ENCODE assay signal across 27 cellular contexts in the genomic region with DNA sequence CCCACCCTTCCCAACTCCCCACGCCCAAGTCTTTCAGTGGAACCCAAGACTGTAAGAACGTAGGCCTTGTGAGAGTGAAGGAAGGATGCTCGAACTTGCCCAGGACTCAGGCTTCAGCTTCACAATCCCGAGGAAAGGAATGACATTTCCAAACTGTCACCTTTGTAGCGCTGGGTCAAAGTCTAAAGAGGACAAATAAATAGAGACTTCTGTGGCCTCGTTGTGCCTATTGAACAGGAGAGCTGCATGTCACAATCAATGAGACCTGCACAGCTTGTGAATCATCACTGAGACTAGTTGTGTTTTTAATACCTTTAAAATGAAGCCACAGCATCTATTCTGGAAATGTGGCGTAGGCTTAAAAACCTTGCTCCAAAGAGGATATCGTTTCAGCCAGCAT.
"Had no signal": no experiment of that assay in that cellular context is flagged by ENCODE, and none has a peak within 500 bp of the region (broad histone marks: within the 10 kb centered on the region; RNA-seq: fewer than 3 reads in every experiment).

No MANE protein-coding gene starts in this region.

- H3K27me3 ChIP-seq: brain microvascular endothelial cell, Peyer's patch, SJSA1 had no signal

- H3K4me1 ChIP-seq: Peyer's patch, SJSA1 had no signal

- H3K4me3 Mint-ChIP-seq: activated CD8-positive, alpha-beta T cell treated with anti-CD3 and anti-CD28 coated beads for 36 hours; activated naive CD4-positive, alpha-beta T cell treated with anti-CD3 and anti-CD28 coated beads, Interleukin-2, amount 10 ng/mL, durations not matched to agents 7 days and 5 days; activated naive CD8-positive, alpha-beta T cell treated with anti-CD3 and anti-CD28 coated beads for 36 hours; activated T-cell treated with anti-CD3 and anti-CD28 coated beads, Interleukin-2, amount 50 U/mL, for 72 hours; T-helper 1 cell treated with Interleukin-12 subunit alpha and Interleukin-12 subunit beta and Interleukin-4 antibody, amounts not matched to agents 30 μg/mL and 1 μg/mL, for 36 hours had no signal

- ATAC-seq: activated CD4-positive, CD25-positive, alpha-beta regulatory T cell treated with anti-CD3 and anti-CD28 coated beads, Interleukin-2, amount 50 U/mL, for 24 hours; activated CD8-positive, alpha-beta T cell treated with anti-CD3 and anti-CD28 coated beads for 36 hours; activated T-cell treated with anti-CD3 and anti-CD28 coated beads, Interleukin-2, amount 50 U/mL, for 72 hours; SK-N-SH treated with all-trans-retinoic acid at 6 μM for 48 hours had no signal

- DNase-seq: activated CD4-positive, alpha-beta T cell treated with anti-CD3 and anti-CD28 coated beads for 4 hours; activated CD8-positive, alpha-beta memory T cell treated with anti-CD3 and anti-CD28 coated beads, Interleukin-2, amount 50 U/mL, for 4 hours; activated CD8-positive, alpha-beta T cell treated with anti-CD3 and anti-CD28 coated beads for 36 hours; activated gamma-delta T cell treated with Interleukin-2 at 50 U/mL for 16 hours; activated naive CD4-positive, alpha-beta T cell treated with anti-CD3 and anti-CD28 coated beads, Interleukin-2, amount 10 ng/mL, durations not matched to agents 7 days and 5 days; activated naive CD8-positive, alpha-beta T cell treated with anti-CD3 and anti-CD28 coated beads for 36 hours; activated T-cell treated with anti-CD3 and anti-CD28 coated beads, Interleukin-2, amount 50 U/mL, for 72 hours; brain microvascular endothelial cell; MV-4-11; NCI-H1092 treated with DMSO at 0.1 percent for 48 hours; NCI-H1417 treated with DMSO at 0.1 percent for 48 hours; NCI-H1694; NCI-H2029; NCI-H2107; NCI-H2171 treated with DMSO at 0.1 percent for 48 hours; NCI-H345; NCI-H510A treated with DMSO at 0.1 percent for 48 hours; Peyer's patch; Right ventricle myocardium superior; SW 1271 had no signal

- H3K27ac Mint-ChIP-seq: activated CD8-positive, alpha-beta T cell treated with anti-CD3 and anti-CD28 coated beads for 36 hours; activated naive CD4-positive, alpha-beta T cell treated with anti-CD3 and anti-CD28 coated beads, Interleukin-2, amount 10 ng/mL, durations not matched to agents 7 days and 5 days; activated naive CD8-positive, alpha-beta T cell treated with anti-CD3 and anti-CD28 coated beads for 36 hours; activated T-cell treated with anti-CD3 and anti-CD28 coated beads, Interleukin-2, amount 50 U/mL, for 72 hours; activated T-helper 2 cell treated with anti-CD3 and anti-CD28 coated beads, Interferon-gamma antibody, Interleukin-2, Interleukin-4, amounts not matched to agents 10 μg/mL and 5 μg/mL and 100 μg/mL, durations not matched to agents 14 hours and 24 hours and 36 hours; T-helper 1 cell treated with Interleukin-12 subunit alpha and Interleukin-12 subunit beta and Interleukin-4 antibody, amounts not matched to agents 30 μg/mL and 1 μg/mL, for 36 hours had no signal

- H3K9me3 Mint-ChIP-seq: activated CD8-positive, alpha-beta T cell treated with anti-CD3 and anti-CD28 coated beads for 36 hours; activated naive CD4-positive, alpha-beta T cell treated with anti-CD3 and anti-CD28 coated beads, Interleukin-2, amount 10 ng/mL, durations not matched to agents 7 days and 5 days; activated naive CD8-positive, alpha-beta T cell treated with anti-CD3 and anti-CD28 coated beads for 36 hours; activated T-helper 2 cell treated with anti-CD3 and anti-CD28 coated beads, Interferon-gamma antibody, Interleukin-2, Interleukin-4, amounts not matched to agents 10 μg/mL and 5 μg/mL and 100 μg/mL, durations not matched to agents 14 hours and 24 hours and 36 hours; T-helper 1 cell treated with Interleukin-12 subunit alpha and Interleukin-12 subunit beta and Interleukin-4 antibody, amounts not matched to agents 30 μg/mL and 1 μg/mL, for 36 hours had no signal

- H3K27me3 Mint-ChIP-seq: activated CD8-positive, alpha-beta T cell treated with anti-CD3 and anti-CD28 coated beads for 36 hours; activated naive CD4-positive, alpha-beta T cell treated with anti-CD3 and anti-CD28 coated beads, Interleukin-2, amount 10 ng/mL, durations not matched to agents 7 days and 5 days; activated naive CD8-positive, alpha-beta T cell treated with anti-CD3 and anti-CD28 coated beads for 36 hours had no signal

- H3K4me1 Mint-ChIP-seq: activated naive CD4-positive, alpha-beta T cell treated with anti-CD3 and anti-CD28 coated beads, Interleukin-2, amount 10 ng/mL, durations not matched to agents 7 days and 5 days; activated naive CD8-positive, alpha-beta T cell treated with anti-CD3 and anti-CD28 coated beads for 36 hours had no signal

- H3K9me3 ChIP-seq: Peyer's patch, SJSA1 had no signal

- H3K27ac ChIP-seq: brain microvascular endothelial cell, KMS-11, Peyer's patch, RWPE1, SJSA1 had no signal

- H3K36me3 ChIP-seq: brain microvascular endothelial cell, Peyer's patch, SJSA1 had no signal

- H3K9ac ChIP-seq: KMS-11 had no signal

- H3K36me3 Mint-ChIP-seq: activated naive CD8-positive, alpha-beta T cell treated with anti-CD3 and anti-CD28 coated beads for 36 hours had no signal

- H3K4me3 ChIP-seq: Peyer's patch, SJSA1 had no signal
